22 cellular contexts compared by ENCODE assay signal in the genomic region with DNA sequence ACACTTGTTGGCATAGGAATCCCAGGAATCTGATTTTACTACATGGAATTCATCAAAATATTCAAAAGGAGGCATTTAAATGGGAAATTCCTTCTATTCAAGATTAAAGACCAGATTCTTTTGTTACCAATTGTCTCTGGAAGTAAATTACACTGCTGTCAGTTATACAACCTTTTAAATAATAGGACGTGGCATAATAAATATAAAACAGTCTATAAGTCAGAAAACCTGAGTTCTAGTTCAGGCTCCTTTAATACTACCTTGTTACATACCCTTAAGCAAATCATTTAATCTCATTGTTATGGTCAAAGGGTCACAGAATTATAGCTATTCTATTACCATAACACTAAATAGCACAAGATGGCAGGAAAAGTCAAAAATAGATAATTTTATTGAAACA. TPM values are rescaled to one million over a fixed set of nuclear protein-coding genes. Genes with fewer than 3 reads are reported as not detected.
A peak's percentile ranks its signal among the peaks of the same experiment; 100 is the strongest.
DNase-seq lines count a peak whose midpoint lies in the region; ATAC-seq, FAIRE-seq and TF ChIP-seq lines count a peak whose summit lies in the region.
"Had no signal": no experiment of that assay in that cellular context is flagged by ENCODE, and none has a peak within 500 bp of the region (broad histone marks: within the 10 kb centered on the region; RNA-seq: fewer than 3 reads in every experiment).

No MANE protein-coding gene starts in this region.

- no peak overlapping the region for H2BK20ac ChIP-seq in H9 (ENCODE audit: low read depth, low read length, poor library complexity, severe bottlenecking)

- H3K4me1 ChIP-seq in H9 (ENCODE audit: insufficient read depth, low read length), result no peaks in the 10 kb centered on the region; the same call in 1 of the 2 replicates
- H3K4me1 ChIP-seq in astrocyte (ENCODE audit: insufficient read depth, low read length), result no peaks in the 10 kb centered on the region
- peaks cover 17% of the 10 kb centered on the region for H3K4me1 ChIP-seq in neural progenitor cell
- peaks cover 0 to 15% (median 0%) of the 10 kb centered on the region in 3 donors for H3K4me1 ChIP-seq in gastroesophageal sphincter
- H3K4me1 ChIP-seq: BLaER1 had no signal

- no peak overlapping the region for H2BK120ac ChIP-seq in H9 (ENCODE audit: low read depth, low read length, poor library complexity, severe bottlenecking)

- H3K4me1 Mint-ChIP-seq in H9 (peaks cover 41 to 51% of the 10 kb centered on the region in 2 experiments), astrocyte (ENCODE audit: low read depth, unreplicated experiment) (peaks cover 1% of the 10 kb centered on the region), neural progenitor cell (peaks cover 35% of the 10 kb centered on the region)
- no peaks in the 10 kb centered on the region for H3K4me1 Mint-ChIP-seq in activated T-cell treated with anti-CD3 and anti-CD28 coated beads, Interleukin-2, amount 50 U/mL, for 24 hours (ENCODE audit: low read depth)
- H3K4me1 Mint-ChIP-seq: B cell; CD4-positive, CD25-positive, alpha-beta regulatory T cell had no signal

- FAIRE-seq in astrocyte (lab: Jason Lieb, UNC), result peak; percentile 20
- FAIRE-seq: D721Med, GM12891, GM18507 had no signal

- no peaks in the 10 kb centered on the region for H4K20me1 ChIP-seq in H9 (ENCODE audit: control insufficient read depth, insufficient read depth, insufficient read length)
- no peaks in the 10 kb centered on the region for H4K20me1 ChIP-seq in astrocyte (ENCODE audit: insufficient read depth, low read length)
- H4K20me1 ChIP-seq in neural progenitor cell (ENCODE audit: low read depth), result no peaks in the 10 kb centered on the region

- no peak for TF ChIP-seq POLR2A in gastroesophageal sphincter (IDR thresholded peaks at IDR 0.05)

- no peaks in the 10 kb centered on the region for H3K9me3 ChIP-seq in H9 (ENCODE audit: control insufficient read depth, low read depth, low read length)
- no peaks in the 10 kb centered on the region for H3K9me3 ChIP-seq in astrocyte (ENCODE audit: insufficient read depth, low read depth, low read length)
- H3K9me3 ChIP-seq in neural progenitor cell (ENCODE audit: low read depth), result no peaks in the 10 kb centered on the region
- no peaks in the 10 kb centered on the region for H3K9me3 ChIP-seq in gastroesophageal sphincter
- H3K9me3 ChIP-seq: BLaER1, HAP-1 had no signal

- H3K9me3 Mint-ChIP-seq in H9, result no peaks in the 10 kb centered on the region
- H3K9me3 Mint-ChIP-seq in astrocyte (ENCODE audit: unreplicated experiment), result no peaks in the 10 kb centered on the region
- no peaks in the 10 kb centered on the region for H3K9me3 Mint-ChIP-seq in neural progenitor cell
- no peaks in the 10 kb centered on the region for H3K9me3 Mint-ChIP-seq in activated T-cell treated with anti-CD3 and anti-CD28 coated beads, Interleukin-2, amount 50 U/mL, for 24 hours
- H3K9me3 Mint-ChIP-seq: CD8-positive, alpha-beta T cell; HFFc6 had no signal

- H3T11ph ChIP-seq in H9 (ENCODE audit: low read length), result no peak overlapping the region

- TF ChIP-seq CTCF in H9 (conservative IDR thresholded peaks at IDR 0.05), result no peak
- TF ChIP-seq CTCF in astrocyte (IDR thresholded peaks at IDR 0.05; ENCODE audit: insufficient read depth, low read depth, low read length), result no peak
- no peak for TF ChIP-seq CTCF in neural progenitor cell (IDR thresholded peaks at IDR 0.05)
- no peak for TF ChIP-seq CTCF in gastroesophageal sphincter (IDR thresholded peaks at IDR 0.05)

- no peak overlapping the region for H3K23ac ChIP-seq in H9 (ENCODE audit: insufficient read length, low read depth, low read length)

- H3K4me3 Mint-ChIP-seq in H9 (no peak overlapping the region), astrocyte (ENCODE audit: unreplicated experiment) (no peak overlapping the region), neural progenitor cell (no peak overlapping the region)
- no peak overlapping the region for H3K4me3 Mint-ChIP-seq in activated T-cell treated with anti-CD3 and anti-CD28 coated beads, Interleukin-2, amount 50 U/mL, for 24 hours
- H3K4me3 Mint-ChIP-seq: B cell; CD4-positive, CD25-positive, alpha-beta regulatory T cell; CD8-positive, alpha-beta T cell; HFFc6 had no signal

- H2AK5ac ChIP-seq in H9 (ENCODE audit: insufficient read length, low read length), result no peak overlapping the region

- no peak overlapping the region for H2BK12ac ChIP-seq in H9 (ENCODE audit: insufficient read length, low read depth, low read length)

- no CpG with 5 or more reads among the region's 1 CpG for WGBS in H9 (ENCODE audit: extremely low coverage, insufficient read length, low lambda C conversion rate)
- WGBS in gastroesophageal sphincter (ENCODE audit: low coverage in 1 of 2), 2 donors, result 41 to 80% methylated on average over 1 of the region's 1 CpG

- H4K8ac ChIP-seq in H9 (replicated peaks; ENCODE audit: insufficient read length, low read depth, low read length), result no peak overlapping the region

- TF ChIP-seq EP300 in gastroesophageal sphincter (IDR thresholded peaks at IDR 0.05), result no peak

- no peaks in the 10 kb centered on the region for H3K23me2 ChIP-seq in H9 (ENCODE audit: insufficient read length, low read depth, low read length, poor library complexity, severe bottlenecking)

- no peak for ATAC-seq in gastroesophageal sphincter
- ATAC-seq: CD8-positive, alpha-beta T cell had no signal

- H3K27ac Mint-ChIP-seq in H9 (peak overlapping the region in 2 of 3 experiments; percentile 20 to 38; a peak in 3 of 7 replicates), astrocyte (ENCODE audit: unreplicated experiment) (no peak overlapping the region), neural progenitor cell (peak overlapping the region; percentile 6)
- no peak overlapping the region for H3K27ac Mint-ChIP-seq in activated T-cell treated with anti-CD3 and anti-CD28 coated beads, Interleukin-2, amount 50 U/mL, for 24 hours
- H3K27ac Mint-ChIP-seq: B cell; CD4-positive, CD25-positive, alpha-beta regulatory T cell; CD8-positive, alpha-beta T cell; HFFc6 had no signal

- H3K36me3 Mint-ChIP-seq in H9 (ENCODE audit: insufficient read depth in 1 of 3, low read depth in 3 of 3), result no peaks in the 10 kb centered on the region
- H3K36me3 Mint-ChIP-seq in astrocyte (ENCODE audit: low read depth, unreplicated experiment), result no peaks in the 10 kb centered on the region
- peaks cover 18% of the 10 kb centered on the region for H3K36me3 Mint-ChIP-seq in neural progenitor cell
- H3K36me3 Mint-ChIP-seq in activated T-cell treated with anti-CD3 and anti-CD28 coated beads, Interleukin-2, amount 50 U/mL, for 24 hours (ENCODE audit: low read depth), result no peaks in the 10 kb centered on the region
- H3K36me3 Mint-ChIP-seq: CD4-positive, CD25-positive, alpha-beta regulatory T cell; CD8-positive, alpha-beta T cell had no signal

- H3K4me2 ChIP-seq in H9 (ENCODE audit: insufficient read depth, insufficient read length, low read length) (no peak overlapping the region), astrocyte (ENCODE audit: low read length) (no peak overlapping the region), neural progenitor cell (no peak overlapping the region)
- H3K4me2 ChIP-seq: BLaER1 had no signal

- no peak overlapping the region for H4K91ac ChIP-seq in H9 (ENCODE audit: insufficient read length, low read depth, low read length)

- H2BK5ac ChIP-seq in H9 (ENCODE audit: insufficient read length, low read length), result no peak overlapping the region

- H3K4me3 ChIP-seq in astrocyte (ENCODE audit: insufficient read depth, low read depth, low read length) (no peak overlapping the region), neural progenitor cell (no peak overlapping the region), gastroesophageal sphincter (no peak overlapping the region)
- H3K4me3 ChIP-seq: BLaER1, GM23248, HAP-1 had no signal

- H3K27me3 ChIP-seq in H9 (ENCODE audit: insufficient read depth, low read length), result no peaks in the 10 kb centered on the region
- no peaks in the 10 kb centered on the region for H3K27me3 ChIP-seq in astrocyte (ENCODE audit: insufficient read depth, low read length)
- no peaks in the 10 kb centered on the region for H3K27me3 ChIP-seq in neural progenitor cell
- H3K27me3 ChIP-seq in gastroesophageal sphincter, result no peaks in the 10 kb centered on the region

- H3K79me1 ChIP-seq in H9 (ENCODE audit: insufficient read depth, low read depth, low read length, poor library complexity, severe bottlenecking), result no peaks in the 10 kb centered on the region

- H3K79me2 ChIP-seq in H9 (ENCODE audit: insufficient read depth, low read length), result no peaks in the 10 kb centered on the region
- H3K79me2 ChIP-seq in astrocyte (ENCODE audit: insufficient read depth, low read length), result no peaks in the 10 kb centered on the region
- no peaks in the 10 kb centered on the region for H3K79me2 ChIP-seq in neural progenitor cell (ENCODE audit: low read depth)

- no peak overlapping the region for H2AFZ ChIP-seq in H9 (ENCODE audit: low read length)
- no peak overlapping the region for H2AFZ ChIP-seq in astrocyte (ENCODE audit: low read depth, low read length)
- H2AFZ ChIP-seq in neural progenitor cell (replicated peaks), result no peak overlapping the region
- H2AFZ ChIP-seq: GM23248 had no signal

- no peak overlapping the region for H3K56ac ChIP-seq in H9 (ENCODE audit: insufficient read length, low read depth, low read length)

- no peaks in the 10 kb centered on the region for H3K36me3 ChIP-seq in astrocyte (ENCODE audit: insufficient read depth, low read length)
- H3K36me3 ChIP-seq in neural progenitor cell, result no peaks in the 10 kb centered on the region
- no peaks in the 10 kb centered on the region for H3K36me3 ChIP-seq in gastroesophageal sphincter
- H3K36me3 ChIP-seq: BLaER1, HAP-1 had no signal

- no peak overlapping the region for H3K14ac ChIP-seq in H9 (ENCODE audit: insufficient read depth, low read length)

- H3K27ac ChIP-seq in H9 (ENCODE audit: insufficient read length, low read depth, low read length) (no peak overlapping the region), astrocyte (ENCODE audit: low read depth, low read length) (no peak overlapping the region), neural progenitor cell (no peak overlapping the region), gastroesophageal sphincter (no peak overlapping the region)
- H3K27ac ChIP-seq: BLaER1, C4-2B, GM23248 had no signal

- H3F3A ChIP-seq in neural progenitor cell (ENCODE audit: low read depth), result no peaks in the 10 kb centered on the region

- no peak overlapping the region for H2BK15ac ChIP-seq in H9 (ENCODE audit: low read depth, low read length)

- H3K9ac ChIP-seq in H9 (ENCODE audit: extremely low read depth, insufficient read length, low read length) (no peak overlapping the region), astrocyte (ENCODE audit: low read length) (no peak overlapping the region), neural progenitor cell (no peak overlapping the region)
- H3K9ac ChIP-seq: BLaER1, GM23248 had no signal

- no peak overlapping the region for H3K18ac ChIP-seq in H9 (ENCODE audit: insufficient read length, low read depth, low read length)

- H3K4ac ChIP-seq in H9 (ENCODE audit: low read depth, low read length), result no peak overlapping the region

- H4K5ac ChIP-seq in H9 (ENCODE audit: insufficient read length, low read depth, low read length), result no peak overlapping the region

- H3K27me3 Mint-ChIP-seq in H9 (ENCODE audit: low read depth) (no peaks in the 10 kb centered on the region), astrocyte (ENCODE audit: low read depth, unreplicated experiment) (no peaks in the 10 kb centered on the region), neural progenitor cell (ENCODE audit: insufficient read depth, low read depth) (no peaks in the 10 kb centered on the region)
- H3K27me3 Mint-ChIP-seq in activated T-cell treated with anti-CD3 and anti-CD28 coated beads, Interleukin-2, amount 50 U/mL, for 24 hours, result peaks cover 23% of the 10 kb centered on the region
- H3K27me3 Mint-ChIP-seq: B cell; CD4-positive, CD25-positive, alpha-beta regulatory T cell had no signal

- DNase-seq in H9 (no peak), astrocyte (ENCODE audit: low read depth) (no peak), neural progenitor cell (ENCODE audit: low spot score) (no peak), cerebellar cortex (ENCODE audit: low spot score) (no peak)
- no peak for DNase-seq in activated T-cell treated with anti-CD3 and anti-CD28 coated beads, Interleukin-2, amount 50 U/mL, for 24 hours
- DNase-seq: CD4-positive, CD25-positive, alpha-beta regulatory T cell; CD8-positive, alpha-beta T cell; DMS 273 treated with DMSO at 0.1 percent for 48 hours; DMS53; DMS79 treated with DMSO at 0.1 percent for 48 hours; GF-D8; GM23248; HFFc6 had no signal

RNA-seq across cellular contexts. Expression of a gene that starts 18.8 kb away (rescaled TPM):
- total RNA-seq in H9 (2021) (16.7 and 17.5 TPM in 2 replicates), astrocyte (4.4 and 8.1 TPM in 2 replicates), neural progenitor cell (ENCODE audit: low replicate concordance) (40.5 and 62.6 TPM in 2 replicates), gastroesophageal sphincter (100 to 1,000 TPM; 103 to 369 (median 213) TPM)
- total RNA-seq: B cell; CD4-positive, CD25-positive, alpha-beta regulatory T cell; CD8-positive, alpha-beta T cell; G401; GM23248 had no signal

RNA-seq across cellular contexts. Expression of a gene that starts 20.2 kb away (rescaled TPM):
- total RNA-seq in H9 (2021) (49.1 and 51.3 TPM in 2 replicates), astrocyte (57.1 and 57.9 TPM in 2 replicates), neural progenitor cell (ENCODE audit: low replicate concordance) (104 and 115 TPM in 2 replicates), gastroesophageal sphincter (100 to 1,000 TPM; 163 to 583 (median 317) TPM)
- total RNA-seq: B cell; CD4-positive, CD25-positive, alpha-beta regulatory T cell; CD8-positive, alpha-beta T cell had no signal

Comparison
In these comparisons a context has a peak if more than half of its experiments do, and no peak if none do; other contexts are left out.
1. H3K27ac Mint-ChIP-seq: peak in H9 (2 of 3) and neural progenitor cell (single experiment); none in astrocyte (single experiment) and activated T-cell treated with anti-CD3 and anti-CD28 coated beads, Interleukin-2, amount 50 U/mL, for 24 hours (single experiment).